Comparison of ENCODE assay signal across 7 cellular contexts in genomic region chr2:74834806-74835755, GRCh38. TPM values are rescaled to one million over a fixed set of nuclear protein-coding genes. Genes with fewer than 3 reads are reported as not detected.
DNase-seq lines count a peak whose midpoint lies in the region; ATAC-seq and TF ChIP-seq lines count a peak whose summit lies in the region.

No MANE protein-coding gene starts in this region.

- 1% methylated on average over 34 of the region's 85 CpGs for WGBS in right lobe of liver (ENCODE audit: insufficient coverage, low coverage, low lambda C conversion rate, missing lambda C conversion rate)

- TF ChIP-seq POLR2A in GM18505 (IDR thresholded peaks at IDR 0.05; ENCODE audit: borderline replicate concordance, extremely low read depth, insufficient read depth, insufficient read length) (peak; percentile 50), right lobe of liver (IDR thresholded peaks at IDR 0.05) (no peak)

- H3K36me3 ChIP-seq in right lobe of liver = no peaks in the 10 kb centered on the region

- peak; percentile 44 for DNase-seq in NCI-H1105 (lab: John Stamatoyannopoulos, UW)
- peak in 1 of 2 donors; percentile 22 for DNase-seq in central memory CD8-positive, alpha-beta T cell (ENCODE audit: low spot score in 2 of 2)
- peak; percentile 52 to 71 (median 58) for DNase-seq in right lobe of liver
- peak; percentile 65 for DNase-seq in stimulated activated CD8-positive, alpha-beta memory T cell treated with anti-CD3 and anti-CD28 coated beads, Interleukin-12 subunit alpha, Interleukin-12 subunit beta, amount 100 ng/mL, for 4 hours (ENCODE audit: low read depth)

- peaks cover 0 to 13% of the 10 kb centered on the region in 2 donors for H3K27me3 ChIP-seq in right lobe of liver

- H3K27me3 Mint-ChIP-seq in central memory CD8-positive, alpha-beta T cell = peaks cover 50% of the 10 kb centered on the region

- peaks cover 0 to 13% (median 4%) of the 10 kb centered on the region in 4 donors for H3K4me1 ChIP-seq in right lobe of liver

- ATAC-seq in GM18505 (IDR thresholded peaks at IDR 0.05; ENCODE audit: unreplicated experiment) (peak; percentile 52), HG02610 (IDR thresholded peaks at IDR 0.05; ENCODE audit: unreplicated experiment) (peak; percentile 53), right lobe of liver (peak; percentile 23 to 60 (median 48))
- ATAC-seq in central memory CD8-positive, alpha-beta T cell (replicated peaks; ENCODE audit: extremely low read depth, poor library complexity, severe bottlenecking) = peak; percentile 14

- TF ChIP-seq CTCF in VCaP (conservative IDR thresholded peaks at IDR 0.05) (no peak), right lobe of liver (IDR thresholded peaks at IDR 0.05) (no peak)

- H3K4me3 ChIP-seq in right lobe of liver = peak overlapping the region; percentile 41 to 58 (median 53)

- H3K27ac ChIP-seq in VCaP (peak overlapping the region; percentile 58), right lobe of liver (peak overlapping the region in 2 of 3 donors; percentile 33 to 78)

- no peaks in the 10 kb centered on the region for H3K9me3 ChIP-seq in right lobe of liver

- H3K9me3 Mint-ChIP-seq in central memory CD8-positive, alpha-beta T cell = no peaks in the 10 kb centered on the region

- H3K36me3 Mint-ChIP-seq in central memory CD8-positive, alpha-beta T cell (ENCODE audit: insufficient read depth) = peaks cover 2% of the 10 kb centered on the region

- peak overlapping the region; percentile 79 for H3K4me3 Mint-ChIP-seq in central memory CD8-positive, alpha-beta T cell

- H3K4me1 Mint-ChIP-seq in central memory CD8-positive, alpha-beta T cell = peaks cover 30% of the 10 kb centered on the region

- intact Hi-C loops in right lobe of liver (cut with DNase I) = no loop called here

- H3K27ac Mint-ChIP-seq in central memory CD8-positive, alpha-beta T cell (ENCODE audit: low read depth) = no peak overlapping the region

RNA-seq across cellular contexts. Expression of gene HK2, which starts 1.2 kb away (rescaled TPM):
- 10 to 100 TPM in 1 of 6 experiments, 1 to 10 TPM in 1, under 1 TPM in 4; 0.48 to 23.0 (median 0.87) TPM for total RNA-seq in right lobe of liver
